In genomic region chr12:123271182-123271491, GRCh38 we compare ENCODE assay signal across 8 cellular contexts. TPM values are rescaled to one million over a fixed set of nuclear protein-coding genes. Genes with fewer than 3 reads are reported as not detected.
DNase-seq lines count a peak whose midpoint lies in the region; ATAC-seq and FAIRE-seq lines count a peak whose summit lies in the region.

No MANE protein-coding gene starts in this region.

- peak; percentile 56 for ATAC-seq in HG03066 (IDR thresholded peaks at IDR 0.05; ENCODE audit: low read depth, unreplicated experiment)

- H3K27ac ChIP-seq in epithelial cell of prostate, result peak overlapping the region; percentile 65

- peak; percentile 67 for FAIRE-seq in GM18507 (lab: Jason Lieb, UNC)

- DNase-seq in A172 (ENCODE audit: low spot score) (peak; percentile 15), GM18507 (ENCODE audit: extremely low spot score, insufficient read length, low read depth) (peak; percentile 80), NCI-H82 treated with DMSO at 0.1 percent for 48 hours (lab: John Stamatoyannopoulos, UW; ENCODE audit: unreplicated experiment) (peak; percentile 26), epithelial cell of prostate (ENCODE audit: low read depth, low spot score) (no peak), mucosa of gallbladder (ENCODE audit: low spot score) (peak; percentile 68)
- peak; percentile 18 for DNase-seq in activated CD8-positive, alpha-beta memory T cell treated with anti-CD3 and anti-CD28 coated beads, Interleukin-2, amount 50 U/mL, for 1 hour (ENCODE audit: extremely low read depth)
- DNase-seq in stimulated activated CD8-positive, alpha-beta memory T cell treated with anti-CD3 and anti-CD28 coated beads, Interleukin-7, amount 100 ng/mL, for 1 hour (ENCODE audit: low read depth in 2 of 2), result peak; percentile 22 to 53

RNA-seq across cellular contexts. Expression of gene CDK2AP1, which starts 0.5 kb away (rescaled TPM):
- 252 and 256 TPM in 2 replicates for total RNA-seq in A172 (2014; rRNA removed; shearing (Covaris generic))
- total RNA-seq in mucosa of gallbladder, result 92.0 TPM

RNA-seq across cellular contexts. Expression of gene MTRFR, which starts 37.9 kb away (rescaled TPM):
- total RNA-seq in A172 (2014; rRNA removed; shearing (Covaris generic)), result 14.8 and 20.2 TPM in 2 replicates
- total RNA-seq in mucosa of gallbladder, result 14.0 TPM

RNA-seq across cellular contexts. Expression of gene MPHOSPH9, which starts 38.2 kb away (rescaled TPM):
- total RNA-seq in A172 (2014; rRNA removed; shearing (Covaris generic)), result 59.8 and 75.1 TPM in 2 replicates
- 14.5 TPM for total RNA-seq in mucosa of gallbladder
